Comparison of ENCODE assay signal across 9 cellular contexts in the genomic region with DNA sequence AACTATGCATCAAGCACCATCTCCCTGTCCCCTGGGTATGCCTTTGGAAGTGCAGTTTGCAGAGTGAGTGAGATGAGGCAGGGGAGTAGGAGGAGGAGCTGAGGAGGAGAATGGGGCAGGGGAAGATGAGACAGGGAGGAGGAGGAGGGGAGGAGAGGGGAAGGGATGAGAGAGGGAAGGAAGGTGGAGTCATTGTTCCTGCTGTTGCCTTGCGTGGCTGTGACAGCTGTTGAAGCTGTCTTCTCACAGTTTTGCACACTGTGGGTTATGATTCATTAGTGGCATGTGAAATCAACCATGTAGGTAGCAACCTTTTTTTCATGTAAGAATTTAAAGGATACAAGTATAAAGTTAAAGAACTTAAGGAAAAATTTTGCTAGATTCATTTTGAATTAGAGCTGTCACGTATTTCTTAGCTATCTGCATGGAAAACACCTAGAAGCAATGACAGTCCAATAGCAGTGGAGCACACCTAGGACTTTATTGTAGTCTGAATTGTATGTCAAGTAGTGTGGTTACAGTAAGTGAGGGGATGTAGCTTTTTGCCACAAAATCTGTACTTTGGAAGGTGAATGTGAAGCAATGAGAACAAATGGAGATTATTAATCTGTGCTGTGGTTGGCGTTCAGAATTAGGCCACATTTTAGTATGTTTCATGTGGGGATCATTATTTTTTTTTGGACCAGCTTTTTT. TPM values are rescaled to one million over a fixed set of nuclear protein-coding genes. Genes with fewer than 3 reads are reported as not detected.
A peak's percentile ranks its signal among the peaks of the same experiment; 100 is the strongest.
DNase-seq lines count a peak whose midpoint lies in the region; ATAC-seq, FAIRE-seq and TF ChIP-seq lines count a peak whose summit lies in the region.
"Had no signal": no experiment of that assay in that cellular context is flagged by ENCODE, and none has a peak within 500 bp of the region (broad histone marks: within the 10 kb centered on the region; RNA-seq: fewer than 3 reads in every experiment).

No MANE protein-coding gene starts in this region.

- in situ Hi-C loops in HepG2 (cut with HindIII; ENCODE audit: extremely low pct_ligation_motif_present, low pct_unique_long_range_greater_than_20kb) = no loop called here

- H3K4me1 Mint-ChIP-seq in T-helper 17 cell = peaks cover 35% of the 10 kb centered on the region

- H3K4me3 Mint-ChIP-seq in T-helper 17 cell = no peak overlapping the region

- 98% methylated on average over 3 of the region's 3 CpGs for WGBS in HepG2 (ENCODE audit: low lambda C conversion rate)
- 93% methylated on average over 3 of the region's 3 CpGs for WGBS in hepatocyte (ENCODE audit: low lambda C conversion rate, missing lambda C conversion rate)

- H3K4me2 ChIP-seq in HepG2 (ENCODE audit: low read depth, low read length) (no peak overlapping the region), hepatocyte (no peak overlapping the region)

- H3K36me3 Mint-ChIP-seq in T-helper 17 cell (ENCODE audit: low read depth) = peaks cover 2% of the 10 kb centered on the region

- intact Hi-C loops in HepG2 (cut with micrococcal nuclease; ENCODE audit: unreplicated experiment) = no loop called here

- no peaks in the 10 kb centered on the region for H3K27me3 Mint-ChIP-seq in T-helper 17 cell

- CTCF ChIA-PET in HepG2 (lab: Yijun Ruan, JAX; ENCODE audit: low intra/inter-chr PET ratio, low total read pairs) = no interaction called here

- no peak overlapping the region for H3K27ac ChIP-seq in HepG2 (ENCODE audit: extremely low read length, insufficient read depth, low read length)
- H3K27ac ChIP-seq in hepatocyte = no peak overlapping the region
- H3K27ac ChIP-seq: 22Rv1 had no signal

- H3K4me1 ChIP-seq in HepG2 (ENCODE audit: insufficient read depth, low read length) = peaks cover 3% of the 10 kb centered on the region
- no peaks in the 10 kb centered on the region for H3K4me1 ChIP-seq in hepatocyte (ENCODE audit: insufficient read depth)

- no peak for TF ChIP-seq EP300 in HepG2 (IDR thresholded peaks at IDR 0.05; ENCODE audit: low read depth in 2 of 2, low read length in 2 of 2)
- no peak for TF ChIP-seq EP300 in HepG2 (CRISPR knock-in tag; IDR thresholded peaks at IDR 0.05; ENCODE audit: borderline replicate concordance)

- H2AFZ ChIP-seq in HepG2 (ENCODE audit: low read length) (no peak overlapping the region), hepatocyte (no peak overlapping the region)

- H3K36me3 ChIP-seq in HepG2 (replicated peaks in 1 of 2; ENCODE audit: control insufficient read depth in 1 of 2, insufficient read depth in 2 of 2, low read length in 2 of 2) = no peaks in the 10 kb centered on the region; a peak in 1 of 5 replicates
- H3K36me3 ChIP-seq in hepatocyte (replicated peaks; ENCODE audit: insufficient read depth, low read depth) = no peaks in the 10 kb centered on the region

- H3K9me2 ChIP-seq in hepatocyte (replicated peaks; ENCODE audit: insufficient read depth) = no peaks in the 10 kb centered on the region

- DNase-seq in DMS 273 (lab: John Stamatoyannopoulos, UW; ENCODE audit: unreplicated experiment) (peak; percentile 64), DMS 273 treated with DMSO at 0.1 percent for 48 hours (lab: John Stamatoyannopoulos, UW) (no peak), T-helper 17 cell (no peak), HepG2 (ENCODE audit: low spot score) (no peak), hepatocyte (ENCODE audit: low spot score) (no peak), omental fat pad (ENCODE audit: low spot score) (no peak), NCI-H774 (lab: John Stamatoyannopoulos, UW) (no peak)

- no peaks in the 10 kb centered on the region for H3K79me2 ChIP-seq in HepG2 (ENCODE audit: insufficient read depth, low read length)
- peaks cover 63% of the 10 kb centered on the region for H3K79me2 ChIP-seq in hepatocyte

- POLR2A ChIA-PET in HepG2 (lab: Yijun Ruan, JAX) = interaction anchor here (0.7 to 1.3 kb wide), 2 partner anchors 21 to 35 kb away, joined by 3 read pairs; no protein-coding TSS in a partner anchor

- H3K27me3 ChIP-seq in HepG2 (ENCODE audit: control insufficient read depth in 1 of 2, insufficient read depth in 2 of 2, low read length in 2 of 2) (no peaks in the 10 kb centered on the region), hepatocyte (no peaks in the 10 kb centered on the region)

- ATAC-seq in HG02884 (IDR thresholded peaks at IDR 0.05; ENCODE audit: unreplicated experiment) (peak; percentile 67), T-helper 17 cell (peak; percentile 57), HepG2 (no peak), omental fat pad (ENCODE audit: low FRiP score) (no peak)

- no peak for TF ChIP-seq POLR2A in HepG2 (IDR thresholded peaks at IDR 0.05; ENCODE audit: insufficient read depth in 1 of 2, low read depth in 2 of 2, low read length in 2 of 2)

- no peak overlapping the region for H3K9ac ChIP-seq in HepG2 (ENCODE audit: insufficient read depth, low read depth, low read length)

- no peak overlapping the region for H3K4me3 ChIP-seq in HepG2 (replicated peaks in 1 of 3; ENCODE audit: insufficient read depth in 1 of 3, low read depth in 2 of 3, low read length in 3 of 3)
- no peak overlapping the region for H3K4me3 ChIP-seq in hepatocyte

- H3K9me3 ChIP-seq in T-helper 17 cell (ENCODE audit: control insufficient read depth, low read length, poor library complexity, severe bottlenecking) = no peaks in the 10 kb centered on the region
- no peaks in the 10 kb centered on the region for H3K9me3 ChIP-seq in HepG2 (ENCODE audit: low read length)
- no peaks in the 10 kb centered on the region for H3K9me3 ChIP-seq in hepatocyte (ENCODE audit: low read depth)

- TF ChIP-seq RAD21 in HepG2 (CRISPR knock-in tag; IDR thresholded peaks at IDR 0.05) = no peak

- H3K27ac Mint-ChIP-seq in T-helper 17 cell = peak overlapping the region; percentile 85

- H4K20me1 ChIP-seq in HepG2 (ENCODE audit: insufficient read depth, low read length) (no peaks in the 10 kb centered on the region), hepatocyte (ENCODE audit: insufficient read depth, poor library complexity, severe bottlenecking) (no peaks in the 10 kb centered on the region)

- TF ChIP-seq CTCF in HepG2 (CRISPR knock-in tag; IDR thresholded peaks at IDR 0.05) (no peak), hepatocyte (IDR thresholded peaks at IDR 0.05; ENCODE audit: poor library complexity) (no peak), omental fat pad (IDR thresholded peaks at IDR 0.05) (no peak)

- FAIRE-seq in HepG2 (lab: Jason Lieb, UNC) = no peak

- BruUV-seq in HepG2 (replicated peaks; lab: Mats Ljungman, UMichigan) = no TSS peak

RNA-seq across cellular contexts. Expression of a gene that starts 21.7 kb away (rescaled TPM):
- total RNA-seq in T-helper 17 cell = 10 to 100 TPM; 77.4 to 83.0 TPM
- 14.2 and 15.8 TPM in 2 replicates for total RNA-seq in HepG2 (2016; rRNA removed; fragmentation: Illumina TruSeq; extraction: Trizol)
- total RNA-seq in HepG2 (2016; cell fraction: cytosol; rRNA removed; fragmentation: Illumina TruSeq; extraction: Trizol; ENCODE audit: low read depth) = 18.2 and 19.1 TPM in 2 replicates
- 12.5 and 16.6 TPM in 2 replicates for total RNA-seq in HepG2 (2016; cell fraction: insoluble cytoplasmic fraction; rRNA removed; fragmentation: Illumina TruSeq; extraction: Trizol)
- total RNA-seq in HepG2 (2016; cell fraction: membrane; rRNA removed; fragmentation: Illumina TruSeq; extraction: Trizol) = 37.4 and 37.5 TPM in 2 replicates
- 9.5 and 10.1 TPM in 2 replicates for total RNA-seq in HepG2 (2016; cell fraction: nucleus; rRNA removed; fragmentation: Illumina TruSeq; extraction: Trizol)
- 13.7 and 20.8 TPM in 2 replicates for polyA plus RNA-seq in HepG2 (2011; rRNA removed)
- polyA plus RNA-seq in HepG2 (2011; cell fraction: cytosol; rRNA removed) = 13.4 and 18.8 TPM in 2 replicates
- 21.0 and 23.0 TPM in 2 replicates for polyA plus RNA-seq in HepG2 (2011; cell fraction: nucleus; rRNA removed)
- polyA plus RNA-seq in HepG2 (2012) = 10.2 and 13.2 TPM in 2 replicates
- polyA plus RNA-seq in HepG2 (2016; cell fraction: cytosol; fragmentation: Illumina TruSeq; extraction: Trizol; ENCODE audit: low read depth) = 25.8 and 27.8 TPM in 2 replicates
- 14.5 and 18.7 TPM in 2 replicates for polyA plus RNA-seq in HepG2 (2016; cell fraction: insoluble cytoplasmic fraction; fragmentation: Illumina TruSeq; extraction: Trizol; ENCODE audit: low read depth)
- 34.2 and 39.7 TPM in 2 replicates for polyA plus RNA-seq in HepG2 (2016; cell fraction: membrane; fragmentation: Illumina TruSeq; extraction: Trizol; ENCODE audit: low read depth)
- polyA plus RNA-seq in HepG2 (2016; cell fraction: nucleus; fragmentation: Illumina TruSeq; extraction: Trizol; ENCODE audit: insufficient read depth, low read depth) = 20.6 and 22.6 TPM in 2 replicates
- 18.9 and 30.7 TPM in 2 replicates for polyA minus RNA-seq in HepG2 (2011; rRNA and poly(A)+ RNA removed; ENCODE audit: low replicate concordance)
- polyA minus RNA-seq in HepG2 (2011; cell fraction: cytosol; rRNA and poly(A)+ RNA removed) = 8.0 and 10.6 TPM in 2 replicates
- polyA minus RNA-seq in HepG2 (2011; cell fraction: nucleus; rRNA and poly(A)+ RNA removed) = 3.9 and 8.0 TPM in 2 replicates
- total RNA-seq in hepatocyte = 31.6 and 32.2 TPM in 2 replicates
- polyA plus RNA-seq in hepatocyte = 53.8 and 57.1 TPM in 2 replicates
- 10 to 100 TPM; 40.5 to 61.7 (median 57.6) TPM for total RNA-seq in omental fat pad

RNA-seq across cellular contexts. Expression of a gene that starts 42.9 kb away (rescaled TPM):
- total RNA-seq in T-helper 17 cell = 100 to 1,000 TPM; 245 to 291 TPM
- total RNA-seq in HepG2 (2016; rRNA removed; fragmentation: Illumina TruSeq; extraction: Trizol) = 0.28 and 0.29 TPM in 2 replicates
- total RNA-seq in HepG2 (2016; cell fraction: cytosol; rRNA removed; fragmentation: Illumina TruSeq; extraction: Trizol; ENCODE audit: low read depth) = 0.09 TPM in 1 of 2 replicates, not detected in the other
- total RNA-seq in HepG2 (2016; cell fraction: insoluble cytoplasmic fraction; rRNA removed; fragmentation: Illumina TruSeq; extraction: Trizol) = 0.12 and 0.22 TPM in 2 replicates
- not detected in 2 replicates for total RNA-seq in HepG2 (2016; cell fraction: membrane; rRNA removed; fragmentation: Illumina TruSeq; extraction: Trizol)
- total RNA-seq in HepG2 (2016; cell fraction: nucleus; rRNA removed; fragmentation: Illumina TruSeq; extraction: Trizol) = 0.28 TPM in 1 of 2 replicates, not detected in the other
- polyA plus RNA-seq in HepG2 (2011; rRNA removed) = 1.1 and 2.4 TPM in 2 replicates
- 0.71 and 1.2 TPM in 2 replicates for polyA plus RNA-seq in HepG2 (2011; cell fraction: cytosol; rRNA removed)
- polyA plus RNA-seq in HepG2 (2011; cell fraction: nucleus; rRNA removed) = 3.8 and 5.7 TPM in 2 replicates
- 0.44 and 1.2 TPM in 2 replicates for polyA plus RNA-seq in HepG2 (2012)
- polyA plus RNA-seq in HepG2 (2016; cell fraction: cytosol; fragmentation: Illumina TruSeq; extraction: Trizol; ENCODE audit: low read depth) = not detected in 2 replicates
- polyA plus RNA-seq in HepG2 (2016; cell fraction: insoluble cytoplasmic fraction; fragmentation: Illumina TruSeq; extraction: Trizol; ENCODE audit: low read depth) = 0.15 and 0.21 TPM in 2 replicates
- polyA plus RNA-seq in HepG2 (2016; cell fraction: membrane; fragmentation: Illumina TruSeq; extraction: Trizol; ENCODE audit: low read depth) = 0.08 TPM in 1 of 2 replicates, not detected in the other
- 0.31 and 0.44 TPM in 2 replicates for polyA plus RNA-seq in HepG2 (2016; cell fraction: nucleus; fragmentation: Illumina TruSeq; extraction: Trizol; ENCODE audit: insufficient read depth, low read depth)
- polyA minus RNA-seq in HepG2 (2011; rRNA and poly(A)+ RNA removed; ENCODE audit: low replicate concordance) = 1.7 and 89.4 TPM in 2 replicates
- 0.70 and 1.2 TPM in 2 replicates for polyA minus RNA-seq in HepG2 (2011; cell fraction: cytosol; rRNA and poly(A)+ RNA removed)
- polyA minus RNA-seq in HepG2 (2011; cell fraction: nucleus; rRNA and poly(A)+ RNA removed) = 1.4 and 2.6 TPM in 2 replicates
- 0.03 TPM in 1 of 2 replicates, not detected in the other for total RNA-seq in hepatocyte
- 0.10 TPM in 1 of 2 replicates, not detected in the other for polyA plus RNA-seq in hepatocyte
- total RNA-seq in omental fat pad = 10 to 100 TPM in 1 of 4 donors, 1 to 10 TPM in 3; 2.6 to 14.7 (median 4.0) TPM

Comparison
In these comparisons a context has a peak if more than half of its experiments do, and no peak if none do; other contexts are left out.
1. ATAC-seq: peak in HG02884 (single experiment) and T-helper 17 cell (single experiment); none in HepG2 (single experiment) and omental fat pad (single experiment).
2. RNA of a gene that starts 42.9 kb away (total RNA-seq): 245 to 291 TPM in T-helper 17 cell; 2.6 to 14.7 TPM in omental fat pad, 0.09 to 0.29 TPM in HepG2 and 0.03 TPM in hepatocyte; every median in the first group is over 10 times any median in the second.